ENCODE assay signal across 12 cellular contexts in genomic region chr14:104138891-104139459, GRCh38. TPM values are rescaled to one million over a fixed set of nuclear protein-coding genes. Genes with fewer than 3 reads are reported as not detected.
DNase-seq lines count a peak whose midpoint lies in the region; ATAC-seq, FAIRE-seq and TF ChIP-seq lines count a peak whose summit lies in the region.
"Had no signal": no experiment of that assay in that cellular context is flagged by ENCODE, and none has a peak within 500 bp of the region (broad histone marks: within the 10 kb centered on the region; RNA-seq: fewer than 3 reads in every experiment).

No MANE protein-coding gene starts in this region.

- H3K36me3 ChIP-seq in urinary bladder (ENCODE audit: insufficient read depth), result no peaks in the 10 kb centered on the region

- no peak overlapping the region for H3K27ac ChIP-seq in urinary bladder (ENCODE audit: low read depth)
- H3K27ac ChIP-seq: KMS-11 had no signal

- peak overlapping the region; percentile 2 for H3K4me3 Mint-ChIP-seq in activated naive CD8-positive, alpha-beta T cell treated with anti-CD3 and anti-CD28 coated beads for 36 hours
- H3K4me3 Mint-ChIP-seq in activated naive CD8-positive, alpha-beta T cell treated with anti-CD3 and anti-CD28 coated beads, Interleukin-2, amount 50 U/mL, for 24 hours, result no peak overlapping the region
- H3K4me3 Mint-ChIP-seq in naive B cell, result peak overlapping the region in 6 of 8 donors; percentile 10 to 73 (median 48)

- H3K4me1 Mint-ChIP-seq in activated naive CD8-positive, alpha-beta T cell treated with anti-CD3 and anti-CD28 coated beads for 36 hours, result peaks cover 6% of the 10 kb centered on the region
- peaks cover 3% of the 10 kb centered on the region for H3K4me1 Mint-ChIP-seq in activated naive CD8-positive, alpha-beta T cell treated with anti-CD3 and anti-CD28 coated beads, Interleukin-2, amount 50 U/mL, for 24 hours
- H3K4me1 Mint-ChIP-seq in naive B cell, result peaks cover 11 to 16% (median 11%) of the 10 kb centered on the region in 3 donors

- H3K27me3 Mint-ChIP-seq in activated naive CD8-positive, alpha-beta T cell treated with anti-CD3 and anti-CD28 coated beads for 36 hours, result peaks cover 36% of the 10 kb centered on the region
- peaks cover 27% of the 10 kb centered on the region for H3K27me3 Mint-ChIP-seq in activated naive CD8-positive, alpha-beta T cell treated with anti-CD3 and anti-CD28 coated beads, Interleukin-2, amount 50 U/mL, for 24 hours
- H3K27me3 Mint-ChIP-seq in naive B cell, result peaks cover 7 to 60% (median 38%) of the 10 kb centered on the region in 3 donors

- H3K27ac Mint-ChIP-seq in activated naive CD8-positive, alpha-beta T cell treated with anti-CD3 and anti-CD28 coated beads for 36 hours, result no peak overlapping the region
- no peak overlapping the region for H3K27ac Mint-ChIP-seq in activated naive CD8-positive, alpha-beta T cell treated with anti-CD3 and anti-CD28 coated beads, Interleukin-2, amount 50 U/mL, for 24 hours
- no peak overlapping the region for H3K27ac Mint-ChIP-seq in naive B cell
- H3K27ac Mint-ChIP-seq: naive thymus-derived CD8-positive, alpha-beta T cell had no signal

- no peak for TF ChIP-seq CTCF in foreskin fibroblast (IDR thresholded peaks at IDR 0.05; ENCODE audit: low read depth, low read length)

- H3K4me3 ChIP-seq in foreskin fibroblast (ENCODE audit: low read depth in 1 of 2, low read length in 2 of 2) (peak overlapping the region; percentile 38 to 66), urinary bladder (ENCODE audit: low read depth, low read length) (peak overlapping the region; percentile 57)

- ATAC-seq in activated naive CD8-positive, alpha-beta T cell treated with anti-CD3 and anti-CD28 coated beads, Interleukin-2, amount 50 U/mL, for 24 hours, result no peak
- no peak for ATAC-seq in naive B cell (ENCODE audit: low read depth in 2 of 2)

- no peak for FAIRE-seq in H54 (lab: Jason Lieb, UNC)

- peaks cover 1% of the 10 kb centered on the region for H3K4me1 ChIP-seq in urinary bladder (ENCODE audit: insufficient read depth)

- DNase-seq in activated naive CD8-positive, alpha-beta T cell treated with anti-CD3 and anti-CD28 coated beads for 36 hours, result no peak
- DNase-seq in activated naive CD8-positive, alpha-beta T cell treated with anti-CD3 and anti-CD28 coated beads, Interleukin-2, amount 50 U/mL, for 24 hours, result no peak
- DNase-seq in foreskin fibroblast (peak in 1 of 2 donors; percentile 21), naive B cell (no peak), hepatic stellate cell (ENCODE audit: low spot score) (no peak), H54 (ENCODE audit: insufficient read length, low spot score) (no peak), NCI-H2081 (lab: John Stamatoyannopoulos, UW) (no peak)
- DNase-seq: effector CD8-positive, alpha-beta T cell had no signal

- no peaks in the 10 kb centered on the region for H3K36me3 Mint-ChIP-seq in activated naive CD8-positive, alpha-beta T cell treated with anti-CD3 and anti-CD28 coated beads for 36 hours
- H3K36me3 Mint-ChIP-seq in activated naive CD8-positive, alpha-beta T cell treated with anti-CD3 and anti-CD28 coated beads, Interleukin-2, amount 50 U/mL, for 24 hours (ENCODE audit: low read depth), result no peaks in the 10 kb centered on the region
- H3K36me3 Mint-ChIP-seq in naive B cell, result no peaks in the 10 kb centered on the region
- H3K36me3 Mint-ChIP-seq: naive thymus-derived CD8-positive, alpha-beta T cell had no signal

- no peak for TF ChIP-seq POLR2A in H54 (IDR thresholded peaks at IDR 0.05; ENCODE audit: low read depth, low read length)

- H3K9me3 Mint-ChIP-seq in activated naive CD8-positive, alpha-beta T cell treated with anti-CD3 and anti-CD28 coated beads for 36 hours, result no peaks in the 10 kb centered on the region
- no peaks in the 10 kb centered on the region for H3K9me3 Mint-ChIP-seq in activated naive CD8-positive, alpha-beta T cell treated with anti-CD3 and anti-CD28 coated beads, Interleukin-2, amount 50 U/mL, for 24 hours
- no peaks in the 10 kb centered on the region for H3K9me3 Mint-ChIP-seq in naive B cell
- H3K9me3 Mint-ChIP-seq: naive thymus-derived CD8-positive, alpha-beta T cell had no signal

- WGBS in urinary bladder, result 4% methylated on average over 47 of the region's 47 CpGs

RNA-seq across cellular contexts. Expression of gene KIF26A, which starts 0.6 kb away (rescaled TPM):
- under 1 TPM; 0.89 to 0.94 TPM for total RNA-seq in activated naive CD8-positive, alpha-beta T cell treated with anti-CD3 and anti-CD28 coated beads for 36 hours
- polyA plus RNA-seq in naive B cell (ENCODE audit: low read depth in 6 of 6) (not detected), urinary bladder (5.7 TPM)
- 8.5 TPM for total RNA-seq in urinary bladder
- polyA plus RNA-seq: naive thymus-derived CD8-positive, alpha-beta T cell had no signal

RNA-seq across cellular contexts. Expression of gene ASPG, which starts 53.5 kb away (rescaled TPM):
- not detected for total RNA-seq in activated naive CD8-positive, alpha-beta T cell treated with anti-CD3 and anti-CD28 coated beads for 36 hours
- not detected for polyA plus RNA-seq in naive B cell (ENCODE audit: low read depth in 6 of 6)
- 2.2 TPM for total RNA-seq in urinary bladder
- polyA plus RNA-seq in urinary bladder, result 2.7 TPM
- total RNA-seq: activated CD8-positive, alpha-beta memory T cell treated with anti-CD3 and anti-CD28 coated beads for 36 hours; naive thymus-derived CD8-positive, alpha-beta T cell had no signal
- polyA plus RNA-seq: naive thymus-derived CD8-positive, alpha-beta T cell had no signal
